In the genomic region with DNA sequence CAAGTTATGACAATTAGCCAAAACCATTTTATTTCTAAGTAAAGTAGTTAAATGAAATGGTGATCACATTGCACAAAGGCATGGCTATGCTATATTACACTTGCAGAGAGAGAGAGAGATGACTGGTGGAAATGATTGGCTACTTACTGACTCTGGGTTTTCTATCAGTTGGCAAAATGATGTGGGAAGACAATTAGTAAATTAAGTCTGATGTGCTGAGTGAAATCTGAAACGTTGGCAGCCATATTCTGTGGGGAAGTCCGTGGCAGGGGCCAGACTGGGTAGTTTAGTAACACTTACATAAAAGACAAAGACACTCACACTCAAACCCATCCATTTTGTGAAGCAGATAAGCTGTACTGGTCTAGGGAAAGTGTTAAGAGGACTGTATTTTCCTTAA, we compare ENCODE assay signal across 18 cellular contexts.
DNase-seq lines count a peak whose midpoint lies in the region; ATAC-seq, FAIRE-seq and TF ChIP-seq lines count a peak whose summit lies in the region.
"Had no signal": no experiment of that assay in that cellular context is flagged by ENCODE, and none has a peak within 500 bp of the region (broad histone marks: within the 10 kb centered on the region; RNA-seq: fewer than 3 reads in every experiment).

No MANE protein-coding gene starts in this region.

- H3K9me3 Mint-ChIP-seq in activated T-cell treated with anti-CD3 and anti-CD28 coated beads, Interleukin-2, amount 50 U/mL, for 4 hours = no peaks in the 10 kb centered on the region
- no peaks in the 10 kb centered on the region for H3K9me3 Mint-ChIP-seq in stimulated activated effector memory CD8-positive, alpha-beta T cell treated with anti-CD3 and anti-CD28 coated beads, Interleukin-12 subunit alpha, Interleukin-12 subunit beta, amount 100 ng/mL, for 72 hours
- H3K9me3 Mint-ChIP-seq: IgD-negative memory B cell had no signal

- DNase-seq in activated T-cell treated with anti-CD3 and anti-CD28 coated beads, Interleukin-2, amount 50 U/mL, for 4 hours = no peak
- no peak for DNase-seq in activated T-cell treated with anti-CD3 and anti-CD28 coated beads for 4 hours
- no peak for DNase-seq in H54 (ENCODE audit: insufficient read length, low spot score)
- no peak for DNase-seq in stimulated activated effector memory CD8-positive, alpha-beta T cell treated with anti-CD3 and anti-CD28 coated beads, Interleukin-12 subunit alpha, Interleukin-12 subunit beta, amount 100 ng/mL, for 72 hours (ENCODE audit: low spot score in 2 of 2)
- no peak for DNase-seq in GM20000 (ENCODE audit: low spot score)
- DNase-seq: CD4-positive, CD25-positive, alpha-beta regulatory T cell; Karpas-422; MV-4-11; NCI-H1105 treated with DMSO at 0.1 percent for 48 hours; NCI-H2029 treated with DMSO at 0.1 percent for 48 hours; NCI-H510A treated with DMSO at 0.1 percent for 48 hours; NCI-H748 treated with DMSO at 0.1 percent for 48 hours; SIG-M5 had no signal

- H3K4me1 Mint-ChIP-seq in activated T-cell treated with anti-CD3 and anti-CD28 coated beads, Interleukin-2, amount 50 U/mL, for 4 hours (ENCODE audit: low read depth) = peaks cover 7% of the 10 kb centered on the region
- H3K4me1 Mint-ChIP-seq in stimulated activated effector memory CD8-positive, alpha-beta T cell treated with anti-CD3 and anti-CD28 coated beads, Interleukin-12 subunit alpha, Interleukin-12 subunit beta, amount 100 ng/mL, for 72 hours = peaks cover 6% of the 10 kb centered on the region

- no peaks in the 10 kb centered on the region for H3K36me3 Mint-ChIP-seq in activated T-cell treated with anti-CD3 and anti-CD28 coated beads, Interleukin-2, amount 50 U/mL, for 4 hours (ENCODE audit: insufficient read depth)
- H3K36me3 Mint-ChIP-seq in stimulated activated effector memory CD8-positive, alpha-beta T cell treated with anti-CD3 and anti-CD28 coated beads, Interleukin-12 subunit alpha, Interleukin-12 subunit beta, amount 100 ng/mL, for 72 hours = no peaks in the 10 kb centered on the region
- H3K36me3 Mint-ChIP-seq: CD4-positive, CD25-positive, alpha-beta regulatory T cell; IgD-negative memory B cell had no signal

- no peak overlapping the region for H3K27ac Mint-ChIP-seq in stimulated activated effector memory CD8-positive, alpha-beta T cell treated with anti-CD3 and anti-CD28 coated beads, Interleukin-12 subunit alpha, Interleukin-12 subunit beta, amount 100 ng/mL, for 72 hours
- H3K27ac Mint-ChIP-seq: CD4-positive, CD25-positive, alpha-beta regulatory T cell; IgD-negative memory B cell had no signal

- peaks cover 23% of the 10 kb centered on the region for H3K27me3 Mint-ChIP-seq in activated T-cell treated with anti-CD3 and anti-CD28 coated beads, Interleukin-2, amount 50 U/mL, for 4 hours (ENCODE audit: low read depth)

- ATAC-seq in activated T-cell treated with anti-CD3 and anti-CD28 coated beads, Interleukin-2, amount 50 U/mL, for 4 hours = peak; percentile 54 to 61
- ATAC-seq in GM18868 (IDR thresholded peaks at IDR 0.05; ENCODE audit: unreplicated experiment) (peak; percentile 41), HG02610 (IDR thresholded peaks at IDR 0.05; ENCODE audit: unreplicated experiment) (no peak)
- ATAC-seq in stimulated activated effector memory CD8-positive, alpha-beta T cell treated with anti-CD3 and anti-CD28 coated beads, Interleukin-12 subunit alpha, Interleukin-12 subunit beta, amount 100 ng/mL, for 72 hours = peak; percentile 73
- ATAC-seq: HCT116, Panc1 had no signal

- no peak for TF ChIP-seq POLR2A in H54 (IDR thresholded peaks at IDR 0.05; ENCODE audit: low read depth, low read length)

- no peak overlapping the region for H3K4me3 Mint-ChIP-seq in activated T-cell treated with anti-CD3 and anti-CD28 coated beads, Interleukin-2, amount 50 U/mL, for 4 hours
- no peak overlapping the region for H3K4me3 Mint-ChIP-seq in stimulated activated effector memory CD8-positive, alpha-beta T cell treated with anti-CD3 and anti-CD28 coated beads, Interleukin-12 subunit alpha, Interleukin-12 subunit beta, amount 100 ng/mL, for 72 hours
- H3K4me3 Mint-ChIP-seq: CD4-positive, CD25-positive, alpha-beta regulatory T cell; IgD-negative memory B cell had no signal

- no peak for TF ChIP-seq CTCF in GM20000 (IDR thresholded peaks at IDR 0.05; ENCODE audit: extremely low read depth, missing control alignments)

- peak; percentile 15 for FAIRE-seq in H54 (lab: Jason Lieb, UNC)
